1 cellular context compared by ENCODE assay signal in the genomic region with DNA sequence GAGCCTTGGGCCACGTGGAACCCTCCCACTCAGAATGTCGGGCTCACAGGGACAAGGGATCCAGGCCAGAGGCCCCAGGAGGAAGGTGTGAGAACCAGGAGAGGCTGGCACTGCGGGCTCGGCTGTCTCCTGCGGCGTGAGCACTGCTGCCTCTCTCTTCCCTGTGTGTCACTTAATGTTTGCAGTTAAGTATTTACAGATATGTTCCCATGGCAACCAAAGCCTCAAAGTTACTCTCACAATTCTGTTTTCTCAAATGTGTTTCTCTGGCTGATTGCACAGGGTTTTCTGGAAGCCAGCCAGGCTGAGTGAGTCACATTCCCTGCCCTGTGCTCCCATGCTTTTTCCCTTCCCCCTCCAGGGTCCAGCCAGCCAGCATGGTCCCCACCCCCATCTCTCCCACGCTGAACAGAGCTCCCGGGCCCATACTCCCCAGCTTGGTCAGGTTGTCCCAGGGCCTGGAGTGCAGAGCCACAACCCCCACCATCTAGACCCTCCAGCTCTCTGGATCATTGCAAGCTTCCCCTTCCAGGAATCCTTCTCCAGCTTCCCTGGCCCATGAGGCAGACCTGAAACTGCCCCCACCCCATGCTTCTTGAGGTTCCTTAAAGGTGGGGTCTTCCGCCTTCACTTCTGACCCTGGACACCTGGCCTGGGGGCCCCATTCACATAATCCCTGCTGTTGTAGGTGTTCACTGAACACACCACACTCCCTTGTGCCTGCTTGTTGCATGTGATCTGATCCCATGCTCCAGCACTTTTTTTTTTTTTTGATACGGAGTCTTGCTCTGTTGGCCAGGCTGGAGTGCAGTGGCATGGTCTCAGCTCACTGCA.
TF ChIP-seq lines count a peak whose summit lies in the region.

No MANE protein-coding gene starts in this region.

TF ChIP-seq in HepG2, 621 proteins besides CTCF, POLR2A, EP300 and RAD21 (continued from another document and continues in another):
- TF ChIP-seq SNAI1 (CRISPR knock-in tag; IDR thresholded peaks at IDR 0.05; ENCODE audit: borderline replicate concordance) (no peak), ZNF24 (IDR thresholded peaks at IDR 0.05) (no peak), ZNF251 (CRISPR knock-in tag; IDR thresholded peaks at IDR 0.05) (no peak), ZNF430 (CRISPR knock-in tag; IDR thresholded peaks at IDR 0.05) (no peak), MAFG (CRISPR knock-in tag; IDR thresholded peaks at IDR 0.05) (no peak), NR1H2 (CRISPR knock-in tag; IDR thresholded peaks at IDR 0.05; ENCODE audit: borderline replicate concordance, low read depth) (no peak), HDAC1 (CRISPR knock-in tag; IDR thresholded peaks at IDR 0.05) (no peak), CBFB (CRISPR knock-in tag; IDR thresholded peaks at IDR 0.05) (no peak), ZNF543 (CRISPR knock-in tag; IDR thresholded peaks at IDR 0.05) (0 out of 2 replicates have a peak, but pooled peaks have one; percentile 44), STAG1 (CRISPR knock-in tag; IDR thresholded peaks at IDR 0.05) (no peak), ZFP36L1 (CRISPR knock-in tag; IDR thresholded peaks at IDR 0.05) (no peak), NFE2L2 (IDR thresholded peaks at IDR 0.05; ENCODE audit: low read length) (no peak), REXO4 (CRISPR knock-in tag; IDR thresholded peaks at IDR 0.05; ENCODE audit: borderline replicate concordance) (no peak), ZNF296 (CRISPR knock-in tag; conservative IDR thresholded peaks at IDR 0.05) (no peak), JUN (CRISPR knock-in tag; IDR thresholded peaks at IDR 0.05) (no peak), SIX1 (CRISPR knock-in tag; IDR thresholded peaks at IDR 0.05; ENCODE audit: borderline replicate concordance) (no peak), ZNF530 (CRISPR knock-in tag; IDR thresholded peaks at IDR 0.05; ENCODE audit: low read depth) (no peak), ZKSCAN8 (CRISPR knock-in tag; IDR thresholded peaks at IDR 0.05; ENCODE audit: borderline replicate concordance) (peak; percentile 73; the same call in 1 of the 2 replicates), ZNF510 (CRISPR knock-in tag; IDR thresholded peaks at IDR 0.05; ENCODE audit: low read depth) (no peak), TAF15 (IDR thresholded peaks at IDR 0.05; ENCODE audit: low read depth, low read length, poor library complexity, severe bottlenecking) (no peak), ZNF263 (CRISPR knock-in tag; IDR thresholded peaks at IDR 0.05) (peak; percentile 53), ZBTB8A (CRISPR knock-in tag; IDR thresholded peaks at IDR 0.05; ENCODE audit: borderline replicate concordance, low read depth) (no peak), ZNF816 (CRISPR knock-in tag; IDR thresholded peaks at IDR 0.05; ENCODE audit: borderline replicate concordance) (no peak)
- TF ChIP-seq, protein P1, sequence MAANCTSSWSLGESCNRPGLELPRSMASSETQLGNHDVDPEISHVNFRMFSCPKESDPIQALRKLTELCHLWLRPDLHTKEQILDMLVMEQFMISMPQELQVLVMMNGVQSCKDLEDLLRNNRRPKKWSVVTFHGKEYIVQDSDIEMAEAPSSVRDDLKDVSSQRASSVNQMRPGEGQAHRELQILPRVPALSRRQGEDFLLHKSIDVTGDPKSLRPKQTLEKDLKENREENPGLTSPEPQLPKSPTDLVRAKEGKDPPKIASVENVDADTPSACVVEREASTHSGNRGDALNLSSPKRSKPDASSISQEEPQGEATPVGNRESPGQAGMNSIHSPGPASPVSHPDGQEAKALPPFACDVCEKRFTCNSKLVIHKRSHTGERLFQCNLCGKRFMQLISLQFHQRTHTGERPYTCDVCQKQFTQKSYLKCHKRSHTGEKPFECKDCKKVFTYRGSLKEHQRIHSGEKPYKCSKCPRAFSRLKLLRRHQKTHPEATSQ (CRISPR knock-in tag; IDR thresholded peaks at IDR 0.05; ENCODE audit: borderline replicate concordance) = no peak
- TF ChIP-seq, protein P2, sequence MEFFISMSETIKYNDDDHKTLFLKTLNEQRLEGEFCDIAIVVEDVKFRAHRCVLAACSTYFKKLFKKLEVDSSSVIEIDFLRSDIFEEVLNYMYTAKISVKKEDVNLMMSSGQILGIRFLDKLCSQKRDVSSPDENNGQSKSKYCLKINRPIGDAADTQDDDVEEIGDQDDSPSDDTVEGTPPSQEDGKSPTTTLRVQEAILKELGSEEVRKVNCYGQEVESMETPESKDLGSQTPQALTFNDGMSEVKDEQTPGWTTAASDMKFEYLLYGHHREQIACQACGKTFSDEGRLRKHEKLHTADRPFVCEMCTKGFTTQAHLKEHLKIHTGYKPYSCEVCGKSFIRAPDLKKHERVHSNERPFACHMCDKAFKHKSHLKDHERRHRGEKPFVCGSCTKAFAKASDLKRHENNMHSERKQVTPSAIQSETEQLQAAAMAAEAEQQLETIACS (CRISPR knock-in tag; IDR thresholded peaks at IDR 0.05) = no peak
- TF ChIP-seq, protein P3, sequence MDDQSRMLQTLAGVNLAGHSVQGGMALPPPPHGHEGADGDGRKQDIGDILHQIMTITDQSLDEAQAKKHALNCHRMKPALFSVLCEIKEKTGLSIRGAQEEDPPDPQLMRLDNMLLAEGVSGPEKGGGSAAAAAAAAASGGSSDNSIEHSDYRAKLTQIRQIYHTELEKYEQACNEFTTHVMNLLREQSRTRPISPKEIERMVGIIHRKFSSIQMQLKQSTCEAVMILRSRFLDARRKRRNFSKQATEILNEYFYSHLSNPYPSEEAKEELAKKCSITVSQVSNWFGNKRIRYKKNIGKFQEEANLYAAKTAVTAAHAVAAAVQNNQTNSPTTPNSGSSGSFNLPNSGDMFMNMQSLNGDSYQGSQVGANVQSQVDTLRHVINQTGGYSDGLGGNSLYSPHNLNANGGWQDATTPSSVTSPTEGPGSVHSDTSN (CRISPR knock-in tag; IDR thresholded peaks at IDR 0.05; ENCODE audit: borderline replicate concordance) = no peak
- TF ChIP-seq, protein P4, sequence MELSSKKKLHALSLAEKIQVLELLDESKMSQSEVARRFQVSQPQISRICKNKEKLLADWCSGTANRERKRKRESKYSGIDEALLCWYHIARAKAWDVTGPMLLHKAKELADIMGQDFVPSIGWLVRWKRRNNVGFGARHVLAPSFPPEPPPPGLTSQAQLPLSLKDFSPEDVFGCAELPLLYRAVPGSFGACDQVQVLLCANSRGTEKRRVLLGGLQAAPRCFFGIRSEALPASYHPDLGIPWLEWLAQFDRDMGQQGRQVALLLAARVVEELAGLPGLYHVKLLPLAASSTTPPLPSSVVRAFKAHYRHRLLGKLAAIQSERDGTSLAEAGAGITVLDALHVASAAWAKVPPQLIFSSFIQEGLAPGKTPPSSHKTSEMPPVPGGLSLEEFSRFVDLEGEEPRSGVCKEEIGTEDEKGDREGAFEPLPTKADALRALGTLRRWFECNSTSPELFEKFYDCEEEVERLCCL (CRISPR knock-in tag; IDR thresholded peaks at IDR 0.05; ENCODE audit: borderline replicate concordance) = no peak
- TF ChIP-seq, protein P5, sequence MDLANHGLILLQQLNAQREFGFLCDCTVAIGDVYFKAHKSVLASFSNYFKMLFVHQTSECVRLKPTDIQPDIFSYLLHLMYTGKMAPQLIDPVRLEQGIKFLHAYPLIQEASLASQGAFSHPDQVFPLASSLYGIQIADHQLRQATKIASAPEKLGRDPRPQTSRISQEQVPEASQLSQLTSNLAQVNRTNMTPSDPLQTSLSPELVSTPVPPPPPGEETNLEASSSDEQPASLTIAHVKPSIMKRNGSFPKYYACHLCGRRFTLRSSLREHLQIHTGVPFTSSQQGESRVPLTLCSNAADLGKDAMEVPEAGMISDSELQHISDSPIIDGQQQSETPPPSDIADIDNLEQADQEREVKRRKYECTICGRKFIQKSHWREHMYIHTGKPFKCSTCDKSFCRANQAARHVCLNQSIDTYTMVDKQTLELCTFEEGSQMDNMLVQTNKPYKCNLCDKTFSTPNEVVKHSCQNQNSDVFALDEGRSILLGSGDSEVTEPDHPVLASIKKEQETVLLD (CRISPR knock-in tag; IDR thresholded peaks at IDR 0.05; ENCODE audit: low read depth) = no peak
- TF ChIP-seq, protein P6, sequence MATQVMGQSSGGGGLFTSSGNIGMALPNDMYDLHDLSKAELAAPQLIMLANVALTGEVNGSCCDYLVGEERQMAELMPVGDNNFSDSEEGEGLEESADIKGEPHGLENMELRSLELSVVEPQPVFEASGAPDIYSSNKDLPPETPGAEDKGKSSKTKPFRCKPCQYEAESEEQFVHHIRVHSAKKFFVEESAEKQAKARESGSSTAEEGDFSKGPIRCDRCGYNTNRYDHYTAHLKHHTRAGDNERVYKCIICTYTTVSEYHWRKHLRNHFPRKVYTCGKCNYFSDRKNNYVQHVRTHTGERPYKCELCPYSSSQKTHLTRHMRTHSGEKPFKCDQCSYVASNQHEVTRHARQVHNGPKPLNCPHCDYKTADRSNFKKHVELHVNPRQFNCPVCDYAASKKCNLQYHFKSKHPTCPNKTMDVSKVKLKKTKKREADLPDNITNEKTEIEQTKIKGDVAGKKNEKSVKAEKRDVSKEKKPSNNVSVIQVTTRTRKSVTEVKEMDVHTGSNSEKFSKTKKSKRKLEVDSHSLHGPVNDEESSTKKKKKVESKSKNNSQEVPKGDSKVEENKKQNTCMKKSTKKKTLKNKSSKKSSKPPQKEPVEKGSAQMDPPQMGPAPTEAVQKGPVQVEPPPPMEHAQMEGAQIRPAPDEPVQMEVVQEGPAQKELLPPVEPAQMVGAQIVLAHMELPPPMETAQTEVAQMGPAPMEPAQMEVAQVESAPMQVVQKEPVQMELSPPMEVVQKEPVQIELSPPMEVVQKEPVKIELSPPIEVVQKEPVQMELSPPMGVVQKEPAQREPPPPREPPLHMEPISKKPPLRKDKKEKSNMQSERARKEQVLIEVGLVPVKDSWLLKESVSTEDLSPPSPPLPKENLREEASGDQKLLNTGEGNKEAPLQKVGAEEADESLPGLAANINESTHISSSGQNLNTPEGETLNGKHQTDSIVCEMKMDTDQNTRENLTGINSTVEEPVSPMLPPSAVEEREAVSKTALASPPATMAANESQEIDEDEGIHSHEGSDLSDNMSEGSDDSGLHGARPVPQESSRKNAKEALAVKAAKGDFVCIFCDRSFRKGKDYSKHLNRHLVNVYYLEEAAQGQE (IDR thresholded peaks at IDR 0.05; ENCODE audit: borderline replicate concordance in 1 of 2, low read depth in 1 of 2, low read length in 2 of 2) = peak in 1 of 2 experiments; percentile 9; a peak in 1 of 4 replicates
- TF ChIP-seq, protein P7, sequence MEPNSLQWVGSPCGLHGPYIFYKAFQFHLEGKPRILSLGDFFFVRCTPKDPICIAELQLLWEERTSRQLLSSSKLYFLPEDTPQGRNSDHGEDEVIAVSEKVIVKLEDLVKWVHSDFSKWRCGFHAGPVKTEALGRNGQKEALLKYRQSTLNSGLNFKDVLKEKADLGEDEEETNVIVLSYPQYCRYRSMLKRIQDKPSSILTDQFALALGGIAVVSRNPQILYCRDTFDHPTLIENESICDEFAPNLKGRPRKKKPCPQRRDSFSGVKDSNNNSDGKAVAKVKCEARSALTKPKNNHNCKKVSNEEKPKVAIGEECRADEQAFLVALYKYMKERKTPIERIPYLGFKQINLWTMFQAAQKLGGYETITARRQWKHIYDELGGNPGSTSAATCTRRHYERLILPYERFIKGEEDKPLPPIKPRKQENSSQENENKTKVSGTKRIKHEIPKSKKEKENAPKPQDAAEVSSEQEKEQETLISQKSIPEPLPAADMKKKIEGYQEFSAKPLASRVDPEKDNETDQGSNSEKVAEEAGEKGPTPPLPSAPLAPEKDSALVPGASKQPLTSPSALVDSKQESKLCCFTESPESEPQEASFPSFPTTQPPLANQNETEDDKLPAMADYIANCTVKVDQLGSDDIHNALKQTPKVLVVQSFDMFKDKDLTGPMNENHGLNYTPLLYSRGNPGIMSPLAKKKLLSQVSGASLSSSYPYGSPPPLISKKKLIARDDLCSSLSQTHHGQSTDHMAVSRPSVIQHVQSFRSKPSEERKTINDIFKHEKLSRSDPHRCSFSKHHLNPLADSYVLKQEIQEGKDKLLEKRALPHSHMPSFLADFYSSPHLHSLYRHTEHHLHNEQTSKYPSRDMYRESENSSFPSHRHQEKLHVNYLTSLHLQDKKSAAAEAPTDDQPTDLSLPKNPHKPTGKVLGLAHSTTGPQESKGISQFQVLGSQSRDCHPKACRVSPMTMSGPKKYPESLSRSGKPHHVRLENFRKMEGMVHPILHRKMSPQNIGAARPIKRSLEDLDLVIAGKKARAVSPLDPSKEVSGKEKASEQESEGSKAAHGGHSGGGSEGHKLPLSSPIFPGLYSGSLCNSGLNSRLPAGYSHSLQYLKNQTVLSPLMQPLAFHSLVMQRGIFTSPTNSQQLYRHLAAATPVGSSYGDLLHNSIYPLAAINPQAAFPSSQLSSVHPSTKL (CRISPR knock-in tag; IDR thresholded peaks at IDR 0.05) = peak; percentile 74
- TF ChIP-seq, protein P8, sequence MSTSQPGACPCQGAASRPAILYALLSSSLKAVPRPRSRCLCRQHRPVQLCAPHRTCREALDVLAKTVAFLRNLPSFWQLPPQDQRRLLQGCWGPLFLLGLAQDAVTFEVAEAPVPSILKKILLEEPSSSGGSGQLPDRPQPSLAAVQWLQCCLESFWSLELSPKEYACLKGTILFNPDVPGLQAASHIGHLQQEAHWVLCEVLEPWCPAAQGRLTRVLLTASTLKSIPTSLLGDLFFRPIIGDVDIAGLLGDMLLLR (CRISPR knock-in tag; IDR thresholded peaks at IDR 0.05) = no peak
- TF ChIP-seq, protein P9, sequence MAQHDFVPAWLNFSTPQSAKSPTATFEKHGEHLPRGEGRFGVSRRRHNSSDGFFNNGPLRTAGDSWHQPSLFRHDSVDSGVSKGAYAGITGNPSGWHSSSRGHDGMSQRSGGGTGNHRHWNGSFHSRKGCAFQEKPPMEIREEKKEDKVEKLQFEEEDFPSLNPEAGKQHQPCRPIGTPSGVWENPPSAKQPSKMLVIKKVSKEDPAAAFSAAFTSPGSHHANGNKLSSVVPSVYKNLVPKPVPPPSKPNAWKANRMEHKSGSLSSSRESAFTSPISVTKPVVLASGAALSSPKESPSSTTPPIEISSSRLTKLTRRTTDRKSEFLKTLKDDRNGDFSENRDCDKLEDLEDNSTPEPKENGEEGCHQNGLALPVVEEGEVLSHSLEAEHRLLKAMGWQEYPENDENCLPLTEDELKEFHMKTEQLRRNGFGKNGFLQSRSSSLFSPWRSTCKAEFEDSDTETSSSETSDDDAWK (CRISPR knock-in tag; IDR thresholded peaks at IDR 0.05) = no peak
